In genomic region chr12:51019927-51020326, GRCh38 we compare ENCODE assay signal across 21 cellular contexts. TPM values are rescaled to one million over a fixed set of nuclear protein-coding genes. Genes with fewer than 3 reads are reported as not detected.
DNase-seq lines count a peak whose midpoint lies in the region; ATAC-seq, FAIRE-seq and TF ChIP-seq lines count a peak whose summit lies in the region.
"Had no signal": no experiment of that assay in that cellular context is flagged by ENCODE, and none has a peak within 500 bp of the region (broad histone marks: within the 10 kb centered on the region; RNA-seq: fewer than 3 reads in every experiment).

No MANE protein-coding gene starts in this region.

- H3K27me3 ChIP-seq in BLaER1 (no peaks in the 10 kb centered on the region), K562 (ENCODE audit: control insufficient read depth in 2 of 2, insufficient read depth in 2 of 2, low read length in 2 of 2) (no peaks in the 10 kb centered on the region), trophoblast cell (ENCODE audit: insufficient read depth, low read length) (no peaks in the 10 kb centered on the region)

- no peak overlapping the region for H2BK5ac ChIP-seq in trophoblast cell (ENCODE audit: low read depth, low read length, poor library complexity)

- no peak overlapping the region for H4K91ac ChIP-seq in trophoblast cell (ENCODE audit: low read depth, low read length)

- H3K4ac ChIP-seq in trophoblast cell (ENCODE audit: low read depth, low read length) = peak overlapping the region; percentile 75

- no peak for TF ChIP-seq EP300 in Ishikawa (IDR thresholded peaks at IDR 0.05; ENCODE audit: borderline replicate concordance)
- TF ChIP-seq EP300 in K562 (IDR thresholded peaks at IDR 0.05; ENCODE audit: low read length) = no peak

- no peak for ATAC-seq in K562
- ATAC-seq: Panc1, SK-N-SH treated with all-trans-retinoic acid at 6 μM for 48 hours had no signal

- H3K4me3 ChIP-seq in BLaER1 (no peak overlapping the region), K562 (no peak overlapping the region), trophoblast cell (ENCODE audit: low read depth, low read length) (no peak overlapping the region)
- H3K4me3 ChIP-seq: GM12878 had no signal

- TF ChIP-seq POLR2A in K562 (conservative IDR thresholded peaks at IDR 0.05) = no peak

- H3K36me3 ChIP-seq in BLaER1 (0 out of 2 replicates have a peak, but pooled peaks cover 6% of the 10 kb centered on the region), K562 (ENCODE audit: control insufficient read depth, insufficient read depth, low read length) (no peaks in the 10 kb centered on the region; the same call in 2 of the 3 replicates), trophoblast cell (ENCODE audit: control insufficient read depth in 1 of 2, insufficient read depth in 2 of 2, low read length in 2 of 2) (peaks cover 0 to 2% of the 10 kb centered on the region in 2 experiments)

- no peak for FAIRE-seq in K562 (lab: Jason Lieb, UNC)
- no peak for FAIRE-seq in HTR-8/SVneo (lab: Jason Lieb, UNC)
- FAIRE-seq: A204.1, D721Med, GM12878 had no signal

- CTCF ChIA-PET in K562 (lab: Yijun Ruan, JAX; ENCODE audit: low intra/inter-chr PET ratio) = no interaction called here

- in situ Hi-C loops in K562 (cut with MboI) = no loop called here

- no peak for TF ChIP-seq RAD21 in Ishikawa (IDR thresholded peaks at IDR 0.05; ENCODE audit: low read depth)
- no peak for TF ChIP-seq RAD21 in K562 (CRISPR knock-in tag; conservative IDR thresholded peaks at IDR 0.05 in 1 of 2, IDR thresholded peaks at IDR 0.05 in 1 of 2)

- no peak overlapping the region for H2AFZ ChIP-seq in K562 (ENCODE audit: low read depth, low read length)
- H2AFZ ChIP-seq in trophoblast cell (ENCODE audit: insufficient read depth, low read length, poor library complexity) = no peak overlapping the region

- intact Hi-C loops in K562 (cut with micrococcal nuclease) = no loop called here

- H3K27ac ChIP-seq in BLaER1 (no peak overlapping the region; the same call in 1 of the 2 replicates), K562 (ENCODE audit: extremely low read depth, low read depth, low read length) (peak overlapping the region; percentile 91), trophoblast cell (ENCODE audit: low read depth, low read length) (no peak overlapping the region)

- no peak overlapping the region for H3K9ac ChIP-seq in BLaER1
- H3K9ac ChIP-seq in K562 (ENCODE audit: insufficient read depth in 1 of 2, low read depth in 2 of 2, low read length in 2 of 2) = peak overlapping the region; percentile 4 to 89; a peak in 2 of 4 replicates
- no peak overlapping the region for H3K9ac ChIP-seq in trophoblast cell (ENCODE audit: low read length)

- DNase-seq in K562 (ENCODE audit: extremely low read depth in 1 of 4, low spot score in 3 of 4) (no peak), trophoblast cell (no peak), SIG-M5 treated with dmso at 0.1 percent for 504 hours (lab: John Stamatoyannopoulos, UW; ENCODE audit: unreplicated experiment) (no peak), T-helper 1 cell (no peak), SW480 (ENCODE audit: low spot score) (no peak), HTR-8/SVneo (ENCODE audit: insufficient read length, low spot score) (no peak)
- DNase-seq: DMS79 treated with DMSO at 0.1 percent for 48 hours, GOT3, HCEC 1CT, NCI-H1092 treated with DMSO at 0.1 percent for 48 hours, NCI-H1436 treated with DMSO at 0.1 percent for 48 hours, NCI-H226, NCI-H510A treated with DMSO at 0.1 percent for 48 hours, SIG-M5 had no signal

- peaks cover 97% of the 10 kb centered on the region for H3K79me2 ChIP-seq in K562 (ENCODE audit: control insufficient read depth, insufficient read depth, low read length)
- H3K79me2 ChIP-seq in trophoblast cell (ENCODE audit: control insufficient read depth, insufficient read depth, low read length, poor library complexity) = peaks cover 7% of the 10 kb centered on the region

- H3K4me2 ChIP-seq in BLaER1 (peak overlapping the region; percentile 72; the same call in 1 of the 2 replicates), K562 (ENCODE audit: insufficient read depth, low read length) (no peak overlapping the region), trophoblast cell (ENCODE audit: low read length) (no peak overlapping the region)

- no peaks in the 10 kb centered on the region for H3K9me3 ChIP-seq in BLaER1
- no peaks in the 10 kb centered on the region for H3K9me3 ChIP-seq in K562 (replicated peaks; ENCODE audit: control insufficient read depth, insufficient read depth, low read depth, low read length)
- H3K9me3 ChIP-seq in trophoblast cell (ENCODE audit: insufficient read depth, low read depth, low read length) = no peaks in the 10 kb centered on the region

- no peak overlapping the region for H2BK120ac ChIP-seq in trophoblast cell (ENCODE audit: insufficient read depth, low read length, poor library complexity)

- H4K20me1 ChIP-seq in BLaER1 (peaks cover 85% of the 10 kb centered on the region), K562 (replicated peaks; ENCODE audit: control insufficient read depth, insufficient read depth, low read length) (no peaks in the 10 kb centered on the region)

- H4K8ac ChIP-seq in trophoblast cell (ENCODE audit: low read depth, low read length) = no peak overlapping the region

- H4K12ac ChIP-seq in trophoblast cell (ENCODE audit: low read depth, low read length) = no peak overlapping the region

- WGBS in K562 (ENCODE audit: insufficient coverage, low coverage, missing lambda C conversion rate) = 26% methylated on average over 2 of the region's 2 CpGs
- WGBS in trophoblast cell (ENCODE audit: extremely low coverage, insufficient coverage, insufficient read length) = no CpG with 5 or more reads among the region's 2 CpGs

- H2AK5ac ChIP-seq in trophoblast cell (ENCODE audit: low read length) = no peak overlapping the region

- H3K4me1 ChIP-seq in BLaER1 = peaks cover 41% of the 10 kb centered on the region
- peaks cover 32 to 58% of the 10 kb centered on the region in 2 experiments for H3K4me1 ChIP-seq in K562 (replicated peaks in 1 of 2; ENCODE audit: control insufficient read depth in 2 of 2, insufficient read depth in 2 of 2, low read length in 2 of 2)
- peaks cover 4 to 5% of the 10 kb centered on the region in 2 experiments for H3K4me1 ChIP-seq in trophoblast cell (ENCODE audit: control insufficient read depth in 1 of 2, insufficient read depth in 2 of 2, low read length in 2 of 2)

- H3K9me1 ChIP-seq in K562 (ENCODE audit: control insufficient read depth, insufficient read depth, low read length) = no peaks in the 10 kb centered on the region

- TF ChIP-seq CTCF in K562 (IDR thresholded peaks at IDR 0.05 in 2 of 3, conservative IDR thresholded peaks at IDR 0.05 in 1 of 3; ENCODE audit: insufficient read depth in 2 of 3, low read depth in 1 of 3, low read length in 3 of 3) = no peak

- no peak overlapping the region for H3K18ac ChIP-seq in trophoblast cell (ENCODE audit: low read length)

- H3K23ac ChIP-seq in trophoblast cell (ENCODE audit: low read length) = no peak overlapping the region

- no peak overlapping the region for H2BK12ac ChIP-seq in trophoblast cell (ENCODE audit: low read length)

- H3K14ac ChIP-seq in trophoblast cell (ENCODE audit: low read length) = no peak overlapping the region

- BruUV-seq in K562 (replicated peaks; lab: Mats Ljungman, UMichigan) = no TSS peak

- POLR2A ChIA-PET in K562 (lab: Yijun Ruan, JAX) = interaction anchor here (1.0 to 1.5 kb wide), 2 partner anchors 10 to 301 kb away, joined by 5 read pairs; no protein-coding TSS in a partner anchor

- peaks cover 3% of the 10 kb centered on the region for H3K79me1 ChIP-seq in trophoblast cell (ENCODE audit: low read length)

TF ChIP-seq in Ishikawa, 13 proteins besides CTCF, POLR2A, EP300 and RAD21 (continues in another document):
- no peak for TF ChIP-seq EGR1 (IDR thresholded peaks at IDR 0.05)

RNA-seq across cellular contexts. Expression of gene SLC11A2, which starts 6.3 kb away (rescaled TPM):
- 262 and 366 TPM in 2 replicates for total RNA-seq in K562 (2011; cell fraction: chromatin; rRNA removed; ENCODE audit: low replicate concordance)
- 161 and 181 TPM in 2 replicates for total RNA-seq in K562 (2011; cell fraction: nucleolus; rRNA removed)
- 245 and 254 TPM in 2 replicates for total RNA-seq in K562 (2011; cell fraction: nucleoplasm; rRNA removed)
- 26.1 and 29.7 TPM in 2 replicates for total RNA-seq in K562 (2014; rRNA removed)
- 37.8 and 39.3 TPM in 2 replicates for total RNA-seq in K562 (2014; rRNA removed; fragmentation: Illumina TruSeq; extraction: Trizol)
- total RNA-seq in K562 (2015; rRNA removed; fragmentation: Illumina TruSeq; extraction: Trizol) = 30.3 and 32.9 TPM in 2 replicates
- total RNA-seq in K562 (2021) = 36.8 and 38.8 TPM in 2 replicates
- polyA plus RNA-seq in K562 (2011; rRNA removed) = 54.0 and 65.8 TPM in 2 replicates
- 26.5 and 64.3 TPM in 2 replicates for polyA plus RNA-seq in K562 (2011; cell fraction: cytosol; rRNA removed)
- 109 and 145 TPM in 2 replicates for polyA plus RNA-seq in K562 (2011; cell fraction: nucleus; rRNA removed)
- polyA plus RNA-seq in K562 (2012) = 32.5 and 33.3 TPM in 2 replicates
- polyA plus RNA-seq in K562 (2014; fragmentation: Illumina TruSeq; extraction: Trizol) = 30.1 and 36.3 TPM in 2 replicates
- 10 to 100 TPM; 21.1 to 27.6 TPM for polyA plus RNA-seq in K562 (2014; fragmentation: Nextera tagmentation; extraction: Ambion mirVana)
- polyA plus RNA-seq in K562 (2014; rRNA removed) = 31.7 and 39.3 TPM in 2 replicates
- 85.9 and 89.7 TPM in 2 replicates for polyA minus RNA-seq in K562 (2011; rRNA and poly(A)+ RNA removed)
- polyA minus RNA-seq in K562 (2011; cell fraction: cytosol; rRNA and poly(A)+ RNA removed) = 20.3 and 25.1 TPM in 2 replicates
- 52.8 and 79.3 TPM in 2 replicates for polyA minus RNA-seq in K562 (2011; cell fraction: nucleus; rRNA and poly(A)+ RNA removed)
- polyA plus RNA-seq in trophoblast cell (2013) = 33.1 and 33.8 TPM in 2 replicates

RNA-seq across cellular contexts. Expression of gene LETMD1, which starts 28.2 kb away (rescaled TPM):
- 306 and 323 TPM in 2 replicates for total RNA-seq in K562 (2011; cell fraction: chromatin; rRNA removed; ENCODE audit: low replicate concordance)
- total RNA-seq in K562 (2011; cell fraction: nucleolus; rRNA removed) = 186 and 193 TPM in 2 replicates
- 291 and 382 TPM in 2 replicates for total RNA-seq in K562 (2011; cell fraction: nucleoplasm; rRNA removed)
- total RNA-seq in K562 (2014; rRNA removed) (65.1 and 69.0 TPM in 2 replicates), K562 (2014; rRNA removed; fragmentation: Illumina TruSeq; extraction: Trizol) (82.9 and 96.9 TPM in 2 replicates), K562 (2015; rRNA removed; fragmentation: Illumina TruSeq; extraction: Trizol) (71.3 and 74.0 TPM in 2 replicates), K562 (2021) (70.1 and 71.2 TPM in 2 replicates)
- polyA plus RNA-seq in K562 (2011; rRNA removed) (163 and 214 TPM in 2 replicates), K562 (2014; fragmentation: Illumina TruSeq; extraction: Trizol) (113 and 121 TPM in 2 replicates), K562 (2014; fragmentation: Nextera tagmentation; extraction: Ambion mirVana) (10 to 100 TPM; 58.7 to 75.4 TPM), K562 (2014; rRNA removed) (106 and 112 TPM in 2 replicates)
- 96.8 and 210 TPM in 2 replicates for polyA plus RNA-seq in K562 (2011; cell fraction: cytosol; rRNA removed)
- polyA plus RNA-seq in K562 (2011; cell fraction: nucleus; rRNA removed) = 281 and 303 TPM in 2 replicates
- 81.2 and 169 TPM in 2 replicates for polyA plus RNA-seq in K562 (2012)
- polyA minus RNA-seq in K562 (2011; rRNA and poly(A)+ RNA removed) = 142 and 155 TPM in 2 replicates
- polyA minus RNA-seq in K562 (2011; cell fraction: cytosol; rRNA and poly(A)+ RNA removed) = 53.3 and 56.5 TPM in 2 replicates
- polyA minus RNA-seq in K562 (2011; cell fraction: nucleus; rRNA and poly(A)+ RNA removed) = 62.3 and 102 TPM in 2 replicates
- polyA plus RNA-seq in trophoblast cell (2013) = 21.3 TPM in 2 replicates

Comparison
In these comparisons a context has a peak if more than half of its experiments do, and no peak if none do; other contexts are left out.
1. H3K9ac ChIP-seq: peak in K562 (2 of 2); none in BLaER1 (single experiment) and trophoblast cell (single experiment).